2 cellular contexts compared by ENCODE assay signal in genomic region chr9:68861436-68861835, GRCh38.
A peak's percentile ranks its signal among the peaks of the same experiment; 100 is the strongest.
TF ChIP-seq lines count a peak whose summit lies in the region.

No MANE protein-coding gene starts in this region.

TF ChIP-seq in GM23338, 12 proteins besides CTCF, POLR2A, EP300 and RAD21 (continued from another document):
- TF ChIP-seq CREB1 (CRISPR knock-in tag; IDR thresholded peaks at IDR 0.05; ENCODE audit: low read depth) (no peak), NANOG (IDR thresholded peaks at IDR 0.05; ENCODE audit: borderline replicate concordance) (no peak), EZH2 (IDR thresholded peaks at IDR 0.05; ENCODE audit: low read depth, unreplicated experiment) (no peak), STAT1 (IDR thresholded peaks at IDR 0.05; ENCODE audit: unreplicated experiment) (no peak), REST (IDR thresholded peaks at IDR 0.05; ENCODE audit: unreplicated experiment) (no peak), ZNF114 (CRISPR knock-in tag; IDR thresholded peaks at IDR 0.05) (no peak), ZNF331 (CRISPR knock-in tag; IDR thresholded peaks at IDR 0.05; ENCODE audit: low read depth) (no peak), ZNF462 (CRISPR knock-in tag; IDR thresholded peaks at IDR 0.05) (no peak), EZH2phosphoT487 (IDR thresholded peaks at IDR 0.05; ENCODE audit: unreplicated experiment) (no peak), JUNB (IDR thresholded peaks at IDR 0.05; ENCODE audit: unreplicated experiment) (no peak)

TF ChIP-seq in K562, 482 proteins besides CTCF, POLR2A, EP300 and RAD21 (continued from another document):
- TF ChIP-seq ARID1B (IDR thresholded peaks at IDR 0.05), result peak; percentile 12; the same call in 1 of the 2 replicates
- TF ChIP-seq BCLAF1 (IDR thresholded peaks at IDR 0.05; ENCODE audit: borderline replicate concordance in 1 of 2, control insufficient read depth in 1 of 2, low read depth in 2 of 2, low read length in 1 of 2), result no peak
- no peak for TF ChIP-seq KLF16 (IDR thresholded peaks at IDR 0.05)
- peak; percentile 59 for TF ChIP-seq MEIS2 (IDR thresholded peaks at IDR 0.05; ENCODE audit: partially characterized antibody)
- TF ChIP-seq CBFA2T3 (IDR thresholded peaks at IDR 0.05), result peak; percentile 16; the same call in 1 of the 2 replicates
- peak; percentile 32; the same call in 1 of the 2 replicates for TF ChIP-seq DPF2 (IDR thresholded peaks at IDR 0.05)
- TF ChIP-seq L3MBTL2 (IDR thresholded peaks at IDR 0.05), result no peak
